27 cellular contexts compared by ENCODE assay signal in the genomic region with DNA sequence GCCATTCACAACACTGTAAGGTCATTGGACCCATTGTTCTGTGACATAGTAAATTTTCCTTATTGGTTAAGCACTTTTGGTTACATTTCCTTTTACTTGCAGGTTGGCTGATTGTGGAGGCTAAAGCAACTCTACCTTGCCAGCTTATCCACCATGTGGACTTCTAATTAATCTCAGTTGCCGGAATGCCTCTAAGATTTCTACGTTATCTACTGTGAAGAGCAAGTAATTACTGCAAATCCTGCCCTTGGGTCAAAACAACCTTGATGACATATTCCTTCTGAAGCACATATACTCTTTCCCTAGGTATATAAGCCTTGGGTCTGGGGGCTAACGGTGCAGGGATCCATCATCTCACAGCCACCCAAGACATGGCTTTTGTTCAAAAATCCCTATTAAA. TPM values are rescaled to one million over a fixed set of nuclear protein-coding genes. Genes with fewer than 3 reads are reported as not detected.
"Had no signal": no experiment of that assay in that cellular context is flagged by ENCODE, and none has a peak within 500 bp of the region (broad histone marks: within the 10 kb centered on the region; RNA-seq: fewer than 3 reads in every experiment).

No MANE protein-coding gene starts in this region.

- H3K9ac ChIP-seq: neural progenitor cell had no signal

- DNase-seq: effector CD4-positive, alpha-beta T cell; erythroblast; foreskin keratinocyte; immature natural killer cell; left ventricle myocardium superior; mesenchymal stem cell; natural killer cell; nucleus accumbens; retina; spleen; stimulated activated CD4-positive, alpha-beta T cell treated with anti-CD3 and anti-CD28 coated beads, Interleukin-15, amount 100 ng/mL, for 24 hours; stimulated activated CD4-positive, alpha-beta T cell treated with anti-CD3 and anti-CD28 coated beads, Interleukin-1b, Interleukin-23, amount 100 ng/mL, for 48 hours; stimulated activated CD4-positive, alpha-beta T cell treated with anti-CD3 and anti-CD28 coated beads, Interleukin-4, amount 100 ng/mL, for 24 hours; stimulated activated naive CD4-positive, alpha-beta T cell; stomach; substantia nigra; trophoblast cell had no signal

- H3K9me3 Mint-ChIP-seq: endodermal cell, immature natural killer cell, natural killer cell, neural progenitor cell had no signal

- H3K4me3 Mint-ChIP-seq: endodermal cell, natural killer cell had no signal

- H3K36me3 ChIP-seq: neural progenitor cell, pancreas, prostate gland, spleen, stomach, thoracic aorta had no signal

- ATAC-seq: foreskin keratinocyte, left ventricle myocardium superior, natural killer cell, pancreas, sciatic nerve had no signal

- H3K27ac ChIP-seq: coronary artery, foreskin keratinocyte, neural progenitor cell, pancreas, prostate gland, spleen, stomach, thoracic aorta had no signal

- FAIRE-seq: keratinocyte, pancreas, urothelium cell line had no signal

- H3K36me3 Mint-ChIP-seq: immature natural killer cell, natural killer cell, neural progenitor cell had no signal

- H3K27me3 ChIP-seq: foreskin keratinocyte, neural progenitor cell, pancreas, spleen, stomach had no signal

- H3K4me3 ChIP-seq: coronary artery, lung, neural progenitor cell, pancreas, prostate gland, spleen, stomach, thoracic aorta had no signal

- H3K4me2 ChIP-seq: neural progenitor cell had no signal

- H3K27ac Mint-ChIP-seq: endodermal cell, neural progenitor cell had no signal

- H3K9me3 ChIP-seq: pancreas, prostate gland, spleen, stomach, thoracic aorta had no signal

- H2AFZ ChIP-seq: neural progenitor cell had no signal

- H3K4me1 ChIP-seq: foreskin keratinocyte, prostate gland had no signal

RNA-seq across cellular contexts. Expression of a gene that starts 19.5 kb away (rescaled TPM):
- total RNA-seq: left ventricle myocardium superior had no signal
